Comparison of ENCODE assay signal across 8 cellular contexts in the genomic region with DNA sequence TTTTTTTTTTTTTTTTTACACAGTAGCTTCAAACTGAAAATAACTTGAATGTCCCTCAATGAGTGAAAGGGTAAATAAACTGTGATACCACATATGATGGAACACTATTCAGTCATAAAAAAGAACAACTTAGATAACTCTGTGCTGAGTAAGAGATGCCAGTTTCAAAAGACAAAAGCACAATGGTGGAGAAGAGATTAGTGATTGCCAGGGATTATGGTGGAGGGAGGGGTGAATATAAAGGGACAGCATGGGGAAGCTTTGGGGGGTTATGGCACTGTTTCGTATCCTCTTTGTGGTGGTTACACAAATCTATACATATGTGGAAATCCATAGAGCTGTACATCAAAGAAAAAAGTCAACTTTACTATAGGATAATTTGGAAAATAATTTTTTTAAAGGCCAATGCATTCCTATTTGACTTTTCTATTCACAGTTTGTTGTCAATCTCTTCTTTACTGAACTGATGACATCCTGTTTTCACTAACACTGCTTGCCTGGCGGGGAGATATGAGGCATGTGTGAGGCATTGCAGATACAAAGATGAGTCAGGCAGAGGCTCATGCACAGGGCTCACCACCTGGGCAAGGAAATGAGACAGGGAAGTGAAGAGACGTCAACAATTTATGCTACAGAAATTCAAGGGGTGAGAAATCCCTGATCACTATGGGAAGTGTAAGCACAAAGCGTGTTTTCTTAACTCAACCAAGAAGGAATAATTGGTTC.
A peak's percentile ranks its signal among the peaks of the same experiment; 100 is the strongest.
DNase-seq lines count a peak whose midpoint lies in the region; ATAC-seq, FAIRE-seq and TF ChIP-seq lines count a peak whose summit lies in the region.

No MANE protein-coding gene starts in this region.

- H3K4me3 ChIP-seq in endothelial cell of umbilical vein (replicated peaks in 1 of 3; ENCODE audit: insufficient read depth in 1 of 3, low read depth in 1 of 3, low read length in 3 of 3) (no peak overlapping the region), esophagus squamous epithelium (no peak overlapping the region)

- H3K27me3 Mint-ChIP-seq in activated CD4-positive, alpha-beta T cell treated with anti-CD3 and anti-CD28 coated beads for 36 hours = peaks cover 8% of the 10 kb centered on the region

- peaks cover 31% of the 10 kb centered on the region for H3K4me1 ChIP-seq in endothelial cell of umbilical vein (ENCODE audit: control insufficient read depth, extremely low read depth, insufficient read depth, low read length)
- H3K4me1 ChIP-seq in esophagus squamous epithelium = peaks cover 0 to 27% (median 12%) of the 10 kb centered on the region in 3 donors

- H3K9me3 ChIP-seq in endothelial cell of umbilical vein (replicated peaks; ENCODE audit: control insufficient read depth, insufficient read depth, low read length) (no peaks in the 10 kb centered on the region), esophagus squamous epithelium (no peaks in the 10 kb centered on the region)

- CTCF ChIA-PET in activated CD4-positive, alpha-beta T cell treated with anti-CD3 and anti-CD28 coated beads for 36 hours (lab: Charles Lee) = interaction anchor here (1.2 to 1.7 kb wide), 3 partner anchors 11 to 236 kb away, joined by 3 to 5 read pairs (median 5); no protein-coding TSS in a partner anchor
- CTCF ChIA-PET in endothelial cell of umbilical vein (lab: Charles Lee) = interaction anchor here (0.5 to 1.6 kb wide), 7 partner anchors 37 to 1016 kb away, joined by 3 to 15 read pairs (median 5); no protein-coding TSS in a partner anchor

- H3K9me1 ChIP-seq in endothelial cell of umbilical vein (replicated peaks; ENCODE audit: control insufficient read depth, extremely low read depth, insufficient read depth, low read length) = no peaks in the 10 kb centered on the region

- intact Hi-C loops in activated CD4-positive, alpha-beta T cell treated with anti-CD3 and anti-CD28 coated beads for 36 hours (cut with DNase I, micrococcal nuclease) = loop anchor here (1.0 to 10.0 kb wide), 8 partner anchors 274 to 1164 kb away; partner anchors contain the start of genes DUSP10 (in 1 of the 2) and RAB3GAP2 (in 1 of the 2)
- intact Hi-C loops in endothelial cell of umbilical vein (cut with micrococcal nuclease) = loop anchor here (1.0 to 5.0 kb wide), 5 partner anchors 28 to 448 kb away; no protein-coding TSS in a partner anchor
- intact Hi-C loops in esophagus squamous epithelium (cut with DNase I) = loop anchor here (5.0 to 10.0 kb wide), 2 partner anchors 567 to 624 kb away; no protein-coding TSS in a partner anchor

- H3K36me3 Mint-ChIP-seq in activated CD4-positive, alpha-beta T cell treated with anti-CD3 and anti-CD28 coated beads for 36 hours (ENCODE audit: low read depth) = no peaks in the 10 kb centered on the region

- no peaks in the 10 kb centered on the region for H3K79me2 ChIP-seq in endothelial cell of umbilical vein (ENCODE audit: control insufficient read depth, insufficient read depth, low read length)

- H2AFZ ChIP-seq in endothelial cell of umbilical vein (ENCODE audit: low read depth, low read length) = no peak overlapping the region

- POLR2A ChIA-PET in activated CD4-positive, alpha-beta T cell treated with anti-CD3 and anti-CD28 coated beads for 36 hours (lab: Charles Lee) = no interaction called here
- POLR2A ChIA-PET in endothelial cell of umbilical vein (lab: Charles Lee) = no interaction called here

- peak overlapping the region; percentile 35 for H3K4me3 Mint-ChIP-seq in activated CD4-positive, alpha-beta T cell treated with anti-CD3 and anti-CD28 coated beads for 36 hours

- H4K20me1 ChIP-seq in endothelial cell of umbilical vein (replicated peaks; ENCODE audit: control insufficient read depth, extremely low read depth, insufficient read depth, low read length) = no peaks in the 10 kb centered on the region

- peak overlapping the region; percentile 49 for H3K4me2 ChIP-seq in endothelial cell of umbilical vein (ENCODE audit: insufficient read depth, low read length)

- DNase-seq in Ammon's horn (ENCODE audit: low spot score) = peak; percentile 37
- DNase-seq in activated CD4-positive, alpha-beta T cell treated with anti-CD3 and anti-CD28 coated beads for 36 hours = peak; percentile 84
- peak; percentile 87 for DNase-seq in endothelial cell of umbilical vein (ENCODE audit: low read depth, low spot score)
- peak; percentile 82 for DNase-seq in stimulated activated CD4-positive, alpha-beta T cell treated with anti-CD3 and anti-CD28 coated beads, Interleukin-1b, Interleukin-23, amount 100 ng/mL, for 48 hours
- no peak for DNase-seq in esophagus squamous epithelium (lab: John Stamatoyannopoulos, UW)
- DNase-seq in NCI-H1417 (lab: John Stamatoyannopoulos, UW) = no peak

- ATAC-seq in GM19452 (IDR thresholded peaks at IDR 0.05; ENCODE audit: unreplicated experiment) (peak; percentile 91), HG03521 (IDR thresholded peaks at IDR 0.05; ENCODE audit: unreplicated experiment) (peak; percentile 79)
- ATAC-seq in activated CD4-positive, alpha-beta T cell treated with anti-CD3 and anti-CD28 coated beads for 36 hours = peak; percentile 93

- FAIRE-seq in endothelial cell of umbilical vein (lab: Jason Lieb, UNC) = peak; percentile 80

- H3K4me1 Mint-ChIP-seq in activated CD4-positive, alpha-beta T cell treated with anti-CD3 and anti-CD28 coated beads for 36 hours = peaks cover 43% of the 10 kb centered on the region

- H3K36me3 ChIP-seq in endothelial cell of umbilical vein (ENCODE audit: control insufficient read depth in 2 of 2, extremely low read depth in 1 of 2, insufficient read depth in 2 of 2, low read length in 2 of 2) (no peaks in the 10 kb centered on the region), esophagus squamous epithelium (no peaks in the 10 kb centered on the region)

- H3K27ac ChIP-seq in endothelial cell of umbilical vein (ENCODE audit: insufficient read depth, low read depth, low read length) = peak overlapping the region; percentile 86
- peak overlapping the region in 2 of 4 donors; percentile 33 to 62 for H3K27ac ChIP-seq in esophagus squamous epithelium

- TF ChIP-seq POLR2A in endothelial cell of umbilical vein (IDR thresholded peaks at IDR 0.05; ENCODE audit: low read depth, low read length) = no peak
- TF ChIP-seq POLR2A in esophagus squamous epithelium (IDR thresholded peaks at IDR 0.05) = no peak

- peak overlapping the region; percentile 66 for H3K9ac ChIP-seq in endothelial cell of umbilical vein (replicated peaks; ENCODE audit: extremely low read depth, insufficient read depth, low read length)

- 35 to 49% methylated on average over 4 of the region's 4 CpGs for WGBS in esophagus squamous epithelium, 2 donors

- no peaks in the 10 kb centered on the region for H3K27me3 ChIP-seq in endothelial cell of umbilical vein (ENCODE audit: control insufficient read depth in 2 of 2, insufficient read depth in 2 of 2, low read length in 2 of 2)
- no peaks in the 10 kb centered on the region for H3K27me3 ChIP-seq in esophagus squamous epithelium

- no peak for TF ChIP-seq CTCF in endothelial cell of umbilical vein (IDR thresholded peaks at IDR 0.05; ENCODE audit: extremely low read depth in 1 of 2, insufficient read depth in 1 of 2, low read depth in 1 of 2, low read length in 2 of 2)
- no peak for TF ChIP-seq CTCF in esophagus squamous epithelium (IDR thresholded peaks at IDR 0.05)

- dilution Hi-C loops in endothelial cell of umbilical vein (cut with MboI; ENCODE audit: extremely low pct_ligation_motif_present, low sequenced_read_pairs) = no loop called here

- H3K27ac Mint-ChIP-seq in activated CD4-positive, alpha-beta T cell treated with anti-CD3 and anti-CD28 coated beads for 36 hours = peak overlapping the region; percentile 78

- BruUV-seq in endothelial cell of umbilical vein (replicated peaks; lab: Mats Ljungman, UMichigan) = TSS peak; percentile 60

- no peaks in the 10 kb centered on the region for H3K9me3 Mint-ChIP-seq in activated CD4-positive, alpha-beta T cell treated with anti-CD3 and anti-CD28 coated beads for 36 hours (ENCODE audit: low read depth)

TF ChIP-seq in endothelial cell of umbilical vein, 7 proteins besides CTCF, POLR2A, EP300 and RAD21:
- TF ChIP-seq GATA2 (IDR thresholded peaks at IDR 0.05; ENCODE audit: insufficient read depth, insufficient read length, low read depth, low read length) (peak; percentile 78), MYC (IDR thresholded peaks at IDR 0.05; ENCODE audit: low read depth, low read length) (no peak), JUN (IDR thresholded peaks at IDR 0.05; ENCODE audit: borderline replicate concordance, insufficient read depth, insufficient read length, low read depth) (peak; percentile 82), EZH2 (IDR thresholded peaks at IDR 0.05; ENCODE audit: borderline replicate concordance, low read depth, low read length, severe bottlenecking) (no peak), FOS (IDR thresholded peaks at IDR 0.05; ENCODE audit: borderline replicate concordance, insufficient read depth, low read length) (peak; percentile 98), POLR2AphosphoS5 (IDR thresholded peaks at IDR 0.05; ENCODE audit: insufficient read depth, low read depth, low read length) (peak; percentile 57)
- TF ChIP-seq, protein P1, sequence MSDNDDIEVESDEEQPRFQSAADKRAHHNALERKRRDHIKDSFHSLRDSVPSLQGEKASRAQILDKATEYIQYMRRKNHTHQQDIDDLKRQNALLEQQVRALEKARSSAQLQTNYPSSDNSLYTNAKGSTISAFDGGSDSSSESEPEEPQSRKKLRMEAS (IDR thresholded peaks at IDR 0.05; ENCODE audit: insufficient read depth, insufficient read length) = no peak

Comparison
In these comparisons a context has a peak if more than half of its experiments do, and no peak if none do; other contexts are left out.
1. DNase-seq: peak in Ammon's horn (single experiment), activated CD4-positive, alpha-beta T cell treated with anti-CD3 and anti-CD28 coated beads for 36 hours (single experiment), endothelial cell of umbilical vein (single experiment) and stimulated activated CD4-positive, alpha-beta T cell treated with anti-CD3 and anti-CD28 coated beads, Interleukin-1b, Interleukin-23, amount 100 ng/mL, for 48 hours (single experiment); none in esophagus squamous epithelium (single experiment) and NCI-H1417 (0 of 3).
2. Peak in every context shown above with its lines, with median percentiles within 50 percentile points of each other: ATAC-seq.